Comparison of ENCODE assay signal across 8 cellular contexts in genomic region chr3:52299815-52300611, GRCh38. TPM values are rescaled to one million over a fixed set of nuclear protein-coding genes. Genes with fewer than 3 reads are reported as not detected.
DNase-seq lines count a peak whose midpoint lies in the region; ATAC-seq, FAIRE-seq and TF ChIP-seq lines count a peak whose summit lies in the region.

No MANE protein-coding gene starts in this region.

- CTCF ChIA-PET in CD8-positive, alpha-beta memory T cell (lab: Charles Lee) = interaction anchor here (0.9 kb wide), 2 partner anchors 11 to 36 kb away, joined by 3 read pairs; no protein-coding TSS in a partner anchor
- CTCF ChIA-PET in K562 (lab: Yijun Ruan, JAX; ENCODE audit: low intra/inter-chr PET ratio) = no interaction called here

- H2AFZ ChIP-seq in K562 (ENCODE audit: low read depth, low read length) = peak overlapping the region; percentile 69; the same call in 1 of the 2 replicates

- peak; percentile 84 for TF ChIP-seq EP300 in K562 (IDR thresholded peaks at IDR 0.05; ENCODE audit: low read length)

- H3K27ac ChIP-seq in CD8-positive, alpha-beta memory T cell (ENCODE audit: low read depth, low read length) = peak overlapping the region; percentile 54
- H3K27ac ChIP-seq in HUES6 (ENCODE audit: low read depth, low read length) (no peak overlapping the region), K562 (ENCODE audit: extremely low read depth, low read depth, low read length) (peak overlapping the region; percentile 77), left lung (no peak overlapping the region), tibial artery (no peak overlapping the region)

- no TSS peak for BruUV-seq in K562 (replicated peaks; lab: Mats Ljungman, UMichigan)

- H3K4me3 Mint-ChIP-seq in CD8-positive, alpha-beta memory T cell = no peak overlapping the region

- in situ Hi-C loops in K562 (cut with MboI) = loop anchor here (10.0 kb wide), 2 partner anchors 85 to 145 kb away; partner anchors contain the start of gene SEMA3G

- no peak for TF ChIP-seq POLR2A in K562 (conservative IDR thresholded peaks at IDR 0.05)

- H3K36me3 Mint-ChIP-seq in CD8-positive, alpha-beta memory T cell = peaks cover 0 to 16% (median 0%) of the 10 kb centered on the region in 3 donors

- no peaks in the 10 kb centered on the region for H3K4me1 ChIP-seq in CD8-positive, alpha-beta memory T cell (ENCODE audit: insufficient read depth, low read length)
- H3K4me1 ChIP-seq in HUES6 (ENCODE audit: control insufficient read depth, insufficient read depth, low read length) = peaks cover 28% of the 10 kb centered on the region
- peaks cover 35 to 59% of the 10 kb centered on the region in 2 experiments for H3K4me1 ChIP-seq in K562 (replicated peaks in 1 of 2; ENCODE audit: control insufficient read depth in 2 of 2, insufficient read depth in 2 of 2, low read length in 2 of 2)
- peaks cover 3 to 15% of the 10 kb centered on the region in 2 donors for H3K4me1 ChIP-seq in left lung
- peaks cover 0 to 3% (median 0%) of the 10 kb centered on the region in 4 donors for H3K4me1 ChIP-seq in tibial artery

- no peaks in the 10 kb centered on the region for H3K27me3 Mint-ChIP-seq in CD8-positive, alpha-beta memory T cell

- H3K9me1 ChIP-seq in K562 (ENCODE audit: control insufficient read depth, insufficient read depth, low read length) = no peaks in the 10 kb centered on the region

- H3K36me3 ChIP-seq in CD8-positive, alpha-beta memory T cell (ENCODE audit: insufficient read depth, low read length) = no peaks in the 10 kb centered on the region
- H3K36me3 ChIP-seq in HUES6 (ENCODE audit: control insufficient read depth, insufficient read depth, low read length) = no peaks in the 10 kb centered on the region
- H3K36me3 ChIP-seq in K562 (ENCODE audit: control insufficient read depth, insufficient read depth, low read length) = no peaks in the 10 kb centered on the region
- peaks cover 0 to 8% of the 10 kb centered on the region in 2 donors for H3K36me3 ChIP-seq in left lung
- H3K36me3 ChIP-seq in tibial artery = no peaks in the 10 kb centered on the region

- H3K9ac ChIP-seq in HUES6 (ENCODE audit: low read length) = peak overlapping the region; percentile 43
- H3K9ac ChIP-seq in K562 (ENCODE audit: insufficient read depth in 1 of 2, low read depth in 2 of 2, low read length in 2 of 2) = peak overlapping the region; percentile 44 to 81

- ATAC-seq in K562 (peak; percentile 94), left lung (peak; percentile 83)

- peaks cover 0 to 8% (median 4%) of the 10 kb centered on the region in 3 donors for H3K4me1 Mint-ChIP-seq in CD8-positive, alpha-beta memory T cell

- peak overlapping the region in 2 of 8 donors; percentile 86 to 90 for H3K27ac Mint-ChIP-seq in CD8-positive, alpha-beta memory T cell

- no peaks in the 10 kb centered on the region for H3K9me3 Mint-ChIP-seq in CD8-positive, alpha-beta memory T cell

- H3K4me3 ChIP-seq in CD8-positive, alpha-beta memory T cell (ENCODE audit: low read length) = no peak overlapping the region
- H3K4me3 ChIP-seq in HUES6 (ENCODE audit: low read depth, low read length) (peak overlapping the region; percentile 44), K562 (no peak overlapping the region), left lung (no peak overlapping the region), tibial artery (no peak overlapping the region)

- WGBS in K562 (ENCODE audit: insufficient coverage, low coverage, missing lambda C conversion rate) = 0% methylated on average over 8 of the region's 14 CpGs

- TF ChIP-seq RAD21 in K562 (CRISPR knock-in tag; conservative IDR thresholded peaks at IDR 0.05 in 1 of 2, IDR thresholded peaks at IDR 0.05 in 1 of 2) = 0 out of 4 replicates have a peak, but pooled peaks of 1 of the 2 experiments have one; percentile 10

- H4K20me1 ChIP-seq in K562 (replicated peaks; ENCODE audit: control insufficient read depth, insufficient read depth, low read length) = no peaks in the 10 kb centered on the region

- no peak for TF ChIP-seq CTCF in K562 (IDR thresholded peaks at IDR 0.05 in 2 of 3, conservative IDR thresholded peaks at IDR 0.05 in 1 of 3; ENCODE audit: insufficient read depth in 2 of 3, low read depth in 1 of 3, low read length in 3 of 3)
- TF ChIP-seq CTCF in left lung (IDR thresholded peaks at IDR 0.05) = no peak
- no peak for TF ChIP-seq CTCF in tibial artery (IDR thresholded peaks at IDR 0.05)

- no peaks in the 10 kb centered on the region for H3K79me2 ChIP-seq in K562 (ENCODE audit: control insufficient read depth, insufficient read depth, low read length)

- intact Hi-C loops in K562 (cut with micrococcal nuclease) (no loop called here), left lung (cut with DNase I) (no loop called here), tibial artery (cut with DNase I; ENCODE audit: low total_unique reads) (no loop called here)

- no peaks in the 10 kb centered on the region for H3K27me3 ChIP-seq in CD8-positive, alpha-beta memory T cell (ENCODE audit: insufficient read depth, low read length, poor library complexity, severe bottlenecking)
- H3K27me3 ChIP-seq in HUES6 (ENCODE audit: control insufficient read depth, insufficient read depth, low read length) (peaks cover 8% of the 10 kb centered on the region; the same call in 1 of the 2 replicates), K562 (ENCODE audit: control insufficient read depth in 2 of 2, insufficient read depth in 2 of 2, low read length in 2 of 2) (no peaks in the 10 kb centered on the region), left lung (no peaks in the 10 kb centered on the region), tibial artery (no peaks in the 10 kb centered on the region)

- peak; percentile 100 for FAIRE-seq in K562 (lab: Jason Lieb, UNC)

- no peaks in the 10 kb centered on the region for H3K9me3 ChIP-seq in CD8-positive, alpha-beta memory T cell (ENCODE audit: low read length)
- H3K9me3 ChIP-seq in HUES6 (ENCODE audit: control insufficient read depth, insufficient read depth, low read depth, low read length) = no peaks in the 10 kb centered on the region
- no peaks in the 10 kb centered on the region for H3K9me3 ChIP-seq in K562 (replicated peaks; ENCODE audit: control insufficient read depth, insufficient read depth, low read depth, low read length)
- no peaks in the 10 kb centered on the region for H3K9me3 ChIP-seq in left lung
- H3K9me3 ChIP-seq in tibial artery = no peaks in the 10 kb centered on the region

- peak overlapping the region; percentile 76 for H3K4me2 ChIP-seq in K562 (ENCODE audit: insufficient read depth, low read length)

- DNase-seq in CD8-positive, alpha-beta memory T cell = no peak
- DNase-seq in K562 (ENCODE audit: extremely low read depth in 1 of 4, low spot score in 3 of 4) = peak; percentile 83 to 94 (median 86)
- peak; percentile 58 to 75 for DNase-seq in left lung
- no peak for DNase-seq in activated T-cell treated with anti-CD3 and anti-CD28 coated beads, Interleukin-2, amount 50 U/mL, for 48 hours
- no peak for DNase-seq in tibial artery
- no peak for DNase-seq in SK-N-DZ (ENCODE audit: low spot score)
- no peak for DNase-seq in NOMO-1 (lab: John Stamatoyannopoulos, UW; ENCODE audit: unreplicated experiment in 2 of 2)

- POLR2A ChIA-PET in CD8-positive, alpha-beta memory T cell (lab: Charles Lee) = no interaction called here
- POLR2A ChIA-PET in K562 (lab: Yijun Ruan, JAX) = interaction anchor here (0.9 to 1.2 kb wide), 4 partner anchors 11 to 80 kb away, joined by 3 to 4 read pairs (median 3); no protein-coding TSS in a partner anchor

RNA-seq across cellular contexts. Expression of gene GLYCTK, which starts 12.4 kb away (rescaled TPM):
- 10 to 100 TPM; 21.2 to 21.4 TPM for total RNA-seq in CD8-positive, alpha-beta memory T cell
- 9.7 TPM for polyA plus RNA-seq in CD8-positive, alpha-beta memory T cell
- 13.8 and 48.9 TPM in 2 replicates for total RNA-seq in K562 (2011; cell fraction: chromatin; rRNA removed; ENCODE audit: low replicate concordance)
- total RNA-seq in K562 (2011; cell fraction: nucleolus; rRNA removed) = 30.0 and 32.7 TPM in 2 replicates
- 23.2 and 27.7 TPM in 2 replicates for total RNA-seq in K562 (2011; cell fraction: nucleoplasm; rRNA removed)
- total RNA-seq in K562 (2014; rRNA removed) = 5.8 and 6.4 TPM in 2 replicates
- total RNA-seq in K562 (2014; rRNA removed; fragmentation: Illumina TruSeq; extraction: Trizol) = 1.3 and 1.9 TPM in 2 replicates
- 3.4 and 4.1 TPM in 2 replicates for total RNA-seq in K562 (2015; rRNA removed; fragmentation: Illumina TruSeq; extraction: Trizol)
- 7.3 and 8.3 TPM in 2 replicates for total RNA-seq in K562 (2021)
- 6.0 and 7.1 TPM in 2 replicates for polyA plus RNA-seq in K562 (2011; rRNA removed)
- polyA plus RNA-seq in K562 (2011; cell fraction: cytosol; rRNA removed) = 6.9 and 12.4 TPM in 2 replicates
- polyA plus RNA-seq in K562 (2011; cell fraction: nucleus; rRNA removed) = 35.6 and 67.1 TPM in 2 replicates
- polyA plus RNA-seq in K562 (2012) = 5.1 and 6.4 TPM in 2 replicates
- 3.0 and 4.5 TPM in 2 replicates for polyA plus RNA-seq in K562 (2014; fragmentation: Illumina TruSeq; extraction: Trizol)
- polyA plus RNA-seq in K562 (2014; fragmentation: Nextera tagmentation; extraction: Ambion mirVana) = under 1 TPM; 0.18 to 0.55 TPM
- polyA plus RNA-seq in K562 (2014; rRNA removed) = 9.1 and 9.9 TPM in 2 replicates
- 2.5 and 3.2 TPM in 2 replicates for polyA minus RNA-seq in K562 (2011; rRNA and poly(A)+ RNA removed)
- 2.7 and 3.9 TPM in 2 replicates for polyA minus RNA-seq in K562 (2011; cell fraction: cytosol; rRNA and poly(A)+ RNA removed)
- polyA minus RNA-seq in K562 (2011; cell fraction: nucleus; rRNA and poly(A)+ RNA removed) = 10.9 and 12.1 TPM in 2 replicates
- total RNA-seq in left lung = 10 to 100 TPM in 1 of 2 donors, 1 to 10 TPM in 1; 8.9 to 13.7 TPM
- polyA plus RNA-seq in SK-N-DZ (2014; cell fraction: cytosol; rRNA removed) = 12.7 and 13.0 TPM in 2 replicates
- polyA plus RNA-seq in SK-N-DZ (2014; cell fraction: nucleus; rRNA removed) = 47.1 and 53.7 TPM in 2 replicates

RNA-seq across cellular contexts. Expression of gene DNAH1, which starts 16.1 kb away (rescaled TPM):
- 1 to 10 TPM; 7.0 TPM for total RNA-seq in CD8-positive, alpha-beta memory T cell
- polyA plus RNA-seq in CD8-positive, alpha-beta memory T cell = 1.0 TPM
- 10.1 and 27.0 TPM in 2 replicates for total RNA-seq in K562 (2011; cell fraction: chromatin; rRNA removed; ENCODE audit: low replicate concordance)
- total RNA-seq in K562 (2011; cell fraction: nucleolus; rRNA removed) = 5.8 and 8.3 TPM in 2 replicates
- 4.7 and 7.0 TPM in 2 replicates for total RNA-seq in K562 (2011; cell fraction: nucleoplasm; rRNA removed)
- total RNA-seq in K562 (2014; rRNA removed) (0.41 and 0.57 TPM in 2 replicates), K562 (2014; rRNA removed; fragmentation: Illumina TruSeq; extraction: Trizol) (0.18 and 0.22 TPM in 2 replicates), K562 (2015; rRNA removed; fragmentation: Illumina TruSeq; extraction: Trizol) (0.51 and 0.57 TPM in 2 replicates), K562 (2021) (0.84 and 1.2 TPM in 2 replicates), left lung (1 to 10 TPM; 6.5 to 7.7 TPM)
- polyA plus RNA-seq in K562 (2011; rRNA removed) (0.57 and 0.97 TPM in 2 replicates), K562 (2014; fragmentation: Illumina TruSeq; extraction: Trizol) (0.42 and 0.68 TPM in 2 replicates), K562 (2014; fragmentation: Nextera tagmentation; extraction: Ambion mirVana) (under 1 TPM; 0.04 TPM), K562 (2014; rRNA removed) (0.40 and 0.50 TPM in 2 replicates)
- 0.21 and 0.55 TPM in 2 replicates for polyA plus RNA-seq in K562 (2011; cell fraction: cytosol; rRNA removed)
- polyA plus RNA-seq in K562 (2011; cell fraction: nucleus; rRNA removed) = 5.4 and 8.1 TPM in 2 replicates
- polyA plus RNA-seq in K562 (2012) = 0.47 and 4.0 TPM in 2 replicates
- 0.98 and 1.8 TPM in 2 replicates for polyA minus RNA-seq in K562 (2011; rRNA and poly(A)+ RNA removed)
- 0.46 and 0.48 TPM in 2 replicates for polyA minus RNA-seq in K562 (2011; cell fraction: cytosol; rRNA and poly(A)+ RNA removed)
- 2.2 and 5.3 TPM in 2 replicates for polyA minus RNA-seq in K562 (2011; cell fraction: nucleus; rRNA and poly(A)+ RNA removed)
- 0.06 and 0.09 TPM in 2 replicates for polyA plus RNA-seq in SK-N-DZ (2014; cell fraction: cytosol; rRNA removed)
- polyA plus RNA-seq in SK-N-DZ (2014; cell fraction: nucleus; rRNA removed) = 0.20 and 0.38 TPM in 2 replicates

RNA-seq across cellular contexts. Expression of gene WDR82, which starts 21.6 kb away (rescaled TPM):
- 100 to 1,000 TPM; 133 to 140 TPM for total RNA-seq in CD8-positive, alpha-beta memory T cell
- 133 TPM for polyA plus RNA-seq in CD8-positive, alpha-beta memory T cell
- 32.1 and 34.4 TPM in 2 replicates for total RNA-seq in K562 (2011; cell fraction: chromatin; rRNA removed; ENCODE audit: low replicate concordance)
- 18.3 and 21.8 TPM in 2 replicates for total RNA-seq in K562 (2011; cell fraction: nucleolus; rRNA removed)
- total RNA-seq in K562 (2011; cell fraction: nucleoplasm; rRNA removed) = 32.9 and 48.2 TPM in 2 replicates
- total RNA-seq in K562 (2014; rRNA removed) (22.0 and 29.6 TPM in 2 replicates), K562 (2014; rRNA removed; fragmentation: Illumina TruSeq; extraction: Trizol) (37.1 and 41.0 TPM in 2 replicates), K562 (2015; rRNA removed; fragmentation: Illumina TruSeq; extraction: Trizol) (36.1 and 39.0 TPM in 2 replicates), K562 (2021) (44.4 and 45.9 TPM in 2 replicates), left lung (10 to 100 TPM; 60.2 to 67.9 TPM)
- polyA plus RNA-seq in K562 (2011; rRNA removed) (38.0 and 62.9 TPM in 2 replicates), K562 (2014; fragmentation: Illumina TruSeq; extraction: Trizol) (45.3 and 46.2 TPM in 2 replicates), K562 (2014; fragmentation: Nextera tagmentation; extraction: Ambion mirVana) (1 to 10 TPM; 6.4 to 8.0 TPM), K562 (2014; rRNA removed) (30.6 and 37.7 TPM in 2 replicates)
- 25.3 and 36.3 TPM in 2 replicates for polyA plus RNA-seq in K562 (2011; cell fraction: cytosol; rRNA removed)
- 9.0 and 10.3 TPM in 2 replicates for polyA plus RNA-seq in K562 (2011; cell fraction: nucleus; rRNA removed)
- 26.5 and 47.8 TPM in 2 replicates for polyA plus RNA-seq in K562 (2012)
- polyA minus RNA-seq in K562 (2011; rRNA and poly(A)+ RNA removed) = 59.8 and 79.3 TPM in 2 replicates
- polyA minus RNA-seq in K562 (2011; cell fraction: cytosol; rRNA and poly(A)+ RNA removed) = 28.9 and 31.4 TPM in 2 replicates
- polyA minus RNA-seq in K562 (2011; cell fraction: nucleus; rRNA and poly(A)+ RNA removed) = 9.8 and 14.4 TPM in 2 replicates
- polyA plus RNA-seq in SK-N-DZ (2014; cell fraction: cytosol; rRNA removed) = 46.6 and 56.3 TPM in 2 replicates
- polyA plus RNA-seq in SK-N-DZ (2014; cell fraction: nucleus; rRNA removed) = 12.7 and 13.4 TPM in 2 replicates

RNA-seq across cellular contexts. Expression of gene PPM1M, which starts 54.5 kb away (rescaled TPM):
- total RNA-seq in CD8-positive, alpha-beta memory T cell = 10 to 100 TPM; 56.6 to 60.8 TPM
- 81.8 TPM for polyA plus RNA-seq in CD8-positive, alpha-beta memory T cell
- 11.6 and 26.7 TPM in 2 replicates for total RNA-seq in K562 (2011; cell fraction: chromatin; rRNA removed; ENCODE audit: low replicate concordance)
- 12.4 and 21.7 TPM in 2 replicates for total RNA-seq in K562 (2011; cell fraction: nucleolus; rRNA removed)
- 15.0 and 16.4 TPM in 2 replicates for total RNA-seq in K562 (2011; cell fraction: nucleoplasm; rRNA removed)
- total RNA-seq in K562 (2014; rRNA removed) (4.4 and 4.5 TPM in 2 replicates), K562 (2014; rRNA removed; fragmentation: Illumina TruSeq; extraction: Trizol) (3.3 TPM in 2 replicates), K562 (2015; rRNA removed; fragmentation: Illumina TruSeq; extraction: Trizol) (2.0 and 2.8 TPM in 2 replicates), K562 (2021) (5.0 and 7.0 TPM in 2 replicates), left lung (10 to 100 TPM; 33.1 to 48.3 TPM)
- polyA plus RNA-seq in K562 (2011; rRNA removed) (9.2 and 9.9 TPM in 2 replicates), K562 (2014; fragmentation: Illumina TruSeq; extraction: Trizol) (6.5 and 6.6 TPM in 2 replicates), K562 (2014; fragmentation: Nextera tagmentation; extraction: Ambion mirVana) (1 to 10 TPM; 1.4 to 1.5 TPM), K562 (2014; rRNA removed) (4.6 and 6.9 TPM in 2 replicates)
- 9.0 and 11.2 TPM in 2 replicates for polyA plus RNA-seq in K562 (2011; cell fraction: cytosol; rRNA removed)
- polyA plus RNA-seq in K562 (2011; cell fraction: nucleus; rRNA removed) = 37.5 and 44.1 TPM in 2 replicates
- polyA plus RNA-seq in K562 (2012) = 5.9 and 21.1 TPM in 2 replicates
- 4.8 and 5.7 TPM in 2 replicates for polyA minus RNA-seq in K562 (2011; rRNA and poly(A)+ RNA removed)
- polyA minus RNA-seq in K562 (2011; cell fraction: cytosol; rRNA and poly(A)+ RNA removed) = 2.2 and 2.7 TPM in 2 replicates
- polyA minus RNA-seq in K562 (2011; cell fraction: nucleus; rRNA and poly(A)+ RNA removed) = 6.2 and 7.9 TPM in 2 replicates
- 6.0 and 7.8 TPM in 2 replicates for polyA plus RNA-seq in SK-N-DZ (2014; cell fraction: cytosol; rRNA removed)
- 32.4 and 32.8 TPM in 2 replicates for polyA plus RNA-seq in SK-N-DZ (2014; cell fraction: nucleus; rRNA removed)

Comparison
In these comparisons a context has a peak if more than half of its experiments do, and no peak if none do; other contexts are left out.
1. DNase-seq: peak in K562 (4 of 4) and left lung (2 of 2); none in CD8-positive, alpha-beta memory T cell (0 of 5), activated T-cell treated with anti-CD3 and anti-CD28 coated beads, Interleukin-2, amount 50 U/mL, for 48 hours (0 of 2), tibial artery (0 of 2), SK-N-DZ (single experiment) and NOMO-1 (0 of 2).
2. H3K27ac ChIP-seq: peak in CD8-positive, alpha-beta memory T cell (single experiment) and K562 (single experiment); none in HUES6 (single experiment), left lung (0 of 2) and tibial artery (0 of 2).